In the genomic region with DNA sequence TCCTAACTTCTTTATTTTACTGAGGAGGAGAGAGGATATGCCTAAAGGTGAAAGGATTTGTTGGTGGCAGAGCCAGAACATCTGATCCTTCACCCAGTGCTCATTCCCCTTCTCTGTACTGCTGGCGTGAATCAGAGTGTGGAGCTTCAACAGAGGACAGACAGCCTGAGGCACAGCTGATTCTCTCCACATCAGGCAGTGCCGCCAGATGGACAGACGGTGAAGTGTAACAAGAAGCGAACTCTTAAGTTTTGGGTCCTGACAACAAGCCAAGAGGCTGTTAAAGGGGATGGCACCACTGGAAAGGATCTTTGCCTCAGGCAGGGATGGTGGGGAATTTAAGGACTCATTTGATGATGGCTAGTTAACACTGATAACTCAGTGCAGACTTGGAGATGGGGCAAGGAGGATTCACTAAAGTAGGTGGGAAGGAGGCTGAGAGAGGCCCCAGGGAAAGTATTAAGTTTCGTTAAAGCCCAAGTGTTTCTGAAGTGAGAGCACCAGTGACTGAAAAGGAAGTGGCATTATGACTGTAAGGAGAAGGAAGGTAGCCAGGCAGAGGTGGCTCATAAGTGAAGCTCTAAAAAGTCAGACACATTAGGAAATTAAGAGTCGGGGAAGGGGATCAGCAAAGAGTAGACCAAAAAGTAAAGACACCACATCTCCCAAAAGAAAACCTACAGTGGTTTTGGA, we compare ENCODE assay signal across 8 cellular contexts.
A peak's percentile ranks its signal among the peaks of the same experiment; 100 is the strongest.
DNase-seq lines count a peak whose midpoint lies in the region; ATAC-seq and TF ChIP-seq lines count a peak whose summit lies in the region.

No MANE protein-coding gene starts in this region.

- TF ChIP-seq CTCF in fibroblast of pulmonary artery (IDR thresholded peaks at IDR 0.05; ENCODE audit: low read length, missing control alignments): peak; percentile 44
- TF ChIP-seq CTCF in uterus (IDR thresholded peaks at IDR 0.05): peak; percentile 18 to 51 (median 28)

- H3K36me3 ChIP-seq in uterus: no peaks in the 10 kb centered on the region
- H3K36me3 ChIP-seq in CD4-positive, alpha-beta memory T cell (ENCODE audit: insufficient read depth, low read length): peaks cover 5% of the 10 kb centered on the region

- H3K27ac ChIP-seq in uterus: no peak overlapping the region
- H3K27ac ChIP-seq in CD4-positive, alpha-beta memory T cell (ENCODE audit: low read depth, low read length): no peak overlapping the region

- no peak overlapping the region for H3K4me3 ChIP-seq in fibroblast of pulmonary artery (replicated peaks; ENCODE audit: low read depth, low read length)
- no peak overlapping the region for H3K4me3 ChIP-seq in uterus
- no peak overlapping the region for H3K4me3 ChIP-seq in CD4-positive, alpha-beta memory T cell (ENCODE audit: low read length in 2 of 2)

- no peak overlapping the region for H3K4me3 Mint-ChIP-seq in CD4-positive, alpha-beta memory T cell

- no peak for TF ChIP-seq POLR2A in uterus (IDR thresholded peaks at IDR 0.05)

- no peaks in the 10 kb centered on the region for H3K27me3 ChIP-seq in uterus
- no peaks in the 10 kb centered on the region for H3K27me3 ChIP-seq in CD4-positive, alpha-beta memory T cell (ENCODE audit: insufficient read depth, low read length)

- no peaks in the 10 kb centered on the region for H3K4me1 Mint-ChIP-seq in CD4-positive, alpha-beta memory T cell

- no peaks in the 10 kb centered on the region for H3K9me3 ChIP-seq in uterus
- H3K9me3 ChIP-seq in CD4-positive, alpha-beta memory T cell (ENCODE audit: control insufficient read depth in 1 of 2, low read length in 2 of 2): no peaks in the 10 kb centered on the region

- no peaks in the 10 kb centered on the region for H3K9me3 Mint-ChIP-seq in CD4-positive, alpha-beta memory T cell

- H3K27me3 Mint-ChIP-seq in CD4-positive, alpha-beta memory T cell: no peaks in the 10 kb centered on the region

- no peaks in the 10 kb centered on the region for H3K4me1 ChIP-seq in uterus
- no peaks in the 10 kb centered on the region for H3K4me1 ChIP-seq in CD4-positive, alpha-beta memory T cell (ENCODE audit: insufficient read depth, low read length)

- CTCF ChIA-PET in CD4-positive, alpha-beta memory T cell (lab: Charles Lee; ENCODE audit: partially characterized antibody): no interaction called here

- POLR2A ChIA-PET in CD4-positive, alpha-beta memory T cell (lab: Charles Lee; ENCODE audit: partially characterized antibody): no interaction called here

- no peak overlapping the region for H3K27ac Mint-ChIP-seq in CD4-positive, alpha-beta memory T cell

- intact Hi-C loops in uterus (cut with DNase I; ENCODE audit: low total_unique reads): no loop called here
- intact Hi-C loops in CD4-positive, alpha-beta memory T cell (cut with micrococcal nuclease): no loop called here

- peaks cover 14% of the 10 kb centered on the region in 2 donors for H3K36me3 Mint-ChIP-seq in CD4-positive, alpha-beta memory T cell

- ATAC-seq in GM21825 (IDR thresholded peaks at IDR 0.05; ENCODE audit: unreplicated experiment): peak; percentile 56

- peak; percentile 20 to 27 for DNase-seq in activated CD4-positive, alpha-beta T cell treated with anti-CD3 and anti-CD28 coated beads, Interleukin-2, amount 50 U/mL, for 48 hours
- DNase-seq in activated CD4-positive, alpha-beta T cell treated with anti-CD3 and anti-CD28 coated beads, Interleukin-2, amount 50 U/mL, for 1 hour: no peak
- DNase-seq in NCI-H446 (lab: John Stamatoyannopoulos, UW) (peak; percentile 86 to 89), fibroblast of pulmonary artery (ENCODE audit: low read depth) (peak; percentile 66), uterus (peak; percentile 27 to 59), NCI-H1436 treated with DMSO at 0.1 percent for 48 hours (lab: John Stamatoyannopoulos, UW) (no peak)
- no peak for DNase-seq in CD4-positive, alpha-beta memory T cell

Comparison
In these comparisons a context has a peak if more than half of its experiments do, and no peak if none do; other contexts are left out.
1. DNase-seq: peak in activated CD4-positive, alpha-beta T cell treated with anti-CD3 and anti-CD28 coated beads, Interleukin-2, amount 50 U/mL, for 48 hours (2 of 2), NCI-H446 (2 of 2), fibroblast of pulmonary artery (single experiment) and uterus (2 of 2); none in activated CD4-positive, alpha-beta T cell treated with anti-CD3 and anti-CD28 coated beads, Interleukin-2, amount 50 U/mL, for 1 hour (single experiment), CD4-positive, alpha-beta memory T cell (0 of 5) and NCI-H1436 treated with DMSO at 0.1 percent for 48 hours (single experiment).